Comparison of ENCODE assay signal across 8 cellular contexts in genomic region chr15:76994971-76995945, GRCh38. TPM values are rescaled to one million over a fixed set of nuclear protein-coding genes. Genes with fewer than 3 reads are reported as not detected.
A peak's percentile ranks its signal among the peaks of the same experiment; 100 is the strongest.
DNase-seq lines count a peak whose midpoint lies in the region; ATAC-seq, FAIRE-seq and TF ChIP-seq lines count a peak whose summit lies in the region.

Gene PSTPIP1, plus strand, starts transcription at chr15:76995126. Its CDS starts 448 bp downstream, at chr15:76995574.

- H3K9me2 ChIP-seq in GM23338 (ENCODE audit: insufficient read depth): no peaks in the 10 kb centered on the region

- peak; percentile 34 for FAIRE-seq in keratinocyte (lab: Jason Lieb, UNC)

- H2AFZ ChIP-seq in GM23338 (peak within 1 kb of the TSS; percentile 72), keratinocyte (ENCODE audit: control insufficient read depth, low read length) (peak within 1 kb of the TSS; percentile 90)

- H3K9me3 Mint-ChIP-seq in CD4-positive, alpha-beta memory T cell: peaks cover 0 to 2% (median 0%) of the 10 kb centered on the region in 8 donors
- H3K9me3 Mint-ChIP-seq in GM23338 (no peaks in the 10 kb centered on the region), type B pancreatic cell (no peaks in the 10 kb centered on the region)
- no peaks in the 10 kb centered on the region for H3K9me3 Mint-ChIP-seq in activated naive CD4-positive, alpha-beta T cell treated with anti-CD3 and anti-CD28 coated beads for 36 hours

- POLR2A ChIA-PET in CD4-positive, alpha-beta memory T cell (lab: Charles Lee; ENCODE audit: partially characterized antibody): interaction anchor here (0.7 to 9.4 kb wide), 28 partner anchors 8 to 684 kb away, joined by 3 to 472 read pairs (median 4); partner anchors contain the start of genes ETFA, HMG20A, RCN2 and SCAPER

- H3K4me3 Mint-ChIP-seq in CD4-positive, alpha-beta memory T cell: peak within 1 kb of the TSS; percentile 94 to 97 (median 96)
- no peak within 1 kb of the TSS for H3K4me3 Mint-ChIP-seq in GM23338
- peak within 1 kb of the TSS; percentile 84 for H3K4me3 Mint-ChIP-seq in activated naive CD4-positive, alpha-beta T cell treated with anti-CD3 and anti-CD28 coated beads for 36 hours
- H3K4me3 Mint-ChIP-seq in type B pancreatic cell: no peak within 1 kb of the TSS

- H3K27ac Mint-ChIP-seq in CD4-positive, alpha-beta memory T cell: peak within 1 kb of the TSS; percentile 92 to 97 (median 96)
- H3K27ac Mint-ChIP-seq in GM23338 (no peak within 1 kb of the TSS), type B pancreatic cell (no peak within 1 kb of the TSS)
- H3K27ac Mint-ChIP-seq in activated naive CD4-positive, alpha-beta T cell treated with anti-CD3 and anti-CD28 coated beads for 36 hours: peak within 1 kb of the TSS; percentile 98

- H3K4me2 ChIP-seq in GM23338 (no peak within 1 kb of the TSS), keratinocyte (ENCODE audit: control insufficient read depth, extremely low read depth, insufficient read depth, low read depth, low read length) (peak within 1 kb of the TSS; percentile 77)

- no peaks in the 10 kb centered on the region for H3K27me3 ChIP-seq in CD4-positive, alpha-beta memory T cell (ENCODE audit: insufficient read depth, low read length)
- H3K27me3 ChIP-seq in GM23338 (ENCODE audit: insufficient read depth) (no peaks in the 10 kb centered on the region), RWPE2 (ENCODE audit: insufficient read depth, poor library complexity, severe bottlenecking) (no peaks in the 10 kb centered on the region), keratinocyte (ENCODE audit: control insufficient read depth, extremely low read depth, insufficient read depth, low read length) (no peaks in the 10 kb centered on the region)

- H3K36me3 Mint-ChIP-seq in CD4-positive, alpha-beta memory T cell: peaks cover 4 to 27% of the 10 kb centered on the region in 2 donors
- H3K36me3 Mint-ChIP-seq in GM23338 (ENCODE audit: low read depth): no peaks in the 10 kb centered on the region
- H3K36me3 Mint-ChIP-seq in activated naive CD4-positive, alpha-beta T cell treated with anti-CD3 and anti-CD28 coated beads for 36 hours (ENCODE audit: low read depth): peaks cover 9% of the 10 kb centered on the region
- H3K36me3 Mint-ChIP-seq in type B pancreatic cell: no peaks in the 10 kb centered on the region

- ATAC-seq in GM23338 (peak; percentile 23), RWPE2 (ENCODE audit: low read depth) (peak; percentile 72), GM18870 (IDR thresholded peaks at IDR 0.05; ENCODE audit: unreplicated experiment) (no peak)

- peak within 1 kb of the TSS; percentile 65 for H3K9ac ChIP-seq in keratinocyte (ENCODE audit: control insufficient read depth, extremely low read depth, insufficient read depth, low read length)

- DNase-seq in CD4-positive, alpha-beta memory T cell: peak; percentile 65 to 76 (median 74)
- DNase-seq in GM23338 (ENCODE audit: low spot score) (no peak), RWPE2 (ENCODE audit: low spot score) (peak; percentile 76), keratinocyte (ENCODE audit: low read depth, low spot score) (peak; percentile 15), type B pancreatic cell (ENCODE audit: extremely low spot score, unreplicated experiment) (no peak)
- peak; percentile 86 for DNase-seq in activated naive CD4-positive, alpha-beta T cell treated with anti-CD3 and anti-CD28 coated beads for 36 hours
- peak; percentile 57 to 63 for DNase-seq in stimulated activated CD4-positive, alpha-beta T cell treated with anti-CD3 and anti-CD28 coated beads, Interleukin-4, amount 100 ng/mL, for 4 hours

- H3K4me1 Mint-ChIP-seq in CD4-positive, alpha-beta memory T cell: peaks cover 38 to 92% (median 52%) of the 10 kb centered on the region in 4 donors
- H3K4me1 Mint-ChIP-seq in GM23338: no peaks in the 10 kb centered on the region
- H3K4me1 Mint-ChIP-seq in activated naive CD4-positive, alpha-beta T cell treated with anti-CD3 and anti-CD28 coated beads for 36 hours (ENCODE audit: low read depth): peaks cover 58% of the 10 kb centered on the region
- peaks cover 6% of the 10 kb centered on the region for H3K4me1 Mint-ChIP-seq in type B pancreatic cell (ENCODE audit: unreplicated experiment)

- H3K4me3 ChIP-seq in CD4-positive, alpha-beta memory T cell (ENCODE audit: low read length in 2 of 2): peak within 1 kb of the TSS; percentile 94 to 96
- H3K4me3 ChIP-seq in GM23338: no peak within 1 kb of the TSS
- no peak within 1 kb of the TSS for H3K4me3 ChIP-seq in RWPE2 (ENCODE audit: severe bottlenecking)
- peak within 1 kb of the TSS; percentile 32 to 69 (median 55) for H3K4me3 ChIP-seq in keratinocyte (ENCODE audit: control insufficient read depth in 2 of 3, extremely low read depth in 1 of 3, insufficient read depth in 2 of 3, low read depth in 1 of 3, low read length in 3 of 3)

- H3K4me1 ChIP-seq in CD4-positive, alpha-beta memory T cell (ENCODE audit: insufficient read depth, low read length): peaks cover 56% of the 10 kb centered on the region
- H3K4me1 ChIP-seq in GM23338 (ENCODE audit: insufficient read depth): no peaks in the 10 kb centered on the region
- H3K4me1 ChIP-seq in RWPE2 (ENCODE audit: insufficient read depth, poor library complexity, severe bottlenecking): peaks cover 21% of the 10 kb centered on the region
- peaks cover 44% of the 10 kb centered on the region for H3K4me1 ChIP-seq in keratinocyte (ENCODE audit: control insufficient read depth, extremely low read depth, insufficient read depth, low read length)

- intact Hi-C loops in CD4-positive, alpha-beta memory T cell (cut with micrococcal nuclease): loop anchor here (1.0 to 2.0 kb wide), 5 partner anchors 8 to 76 kb away; partner anchors contain the start of genes RCN2 and TSPAN3
- intact Hi-C loops in activated naive CD4-positive, alpha-beta T cell treated with anti-CD3 and anti-CD28 coated beads for 36 hours (cut with micrococcal nuclease): loop anchor here (1.0 to 10.0 kb wide), 5 partner anchors 27 to 1540 kb away; partner anchors contain the start of genes HMG20A, PEAK1, RCN2 and SIN3A

- H3K9me3 ChIP-seq in CD4-positive, alpha-beta memory T cell (ENCODE audit: control insufficient read depth in 1 of 2, low read length in 2 of 2): no peaks in the 10 kb centered on the region
- H3K9me3 ChIP-seq in RWPE2 (ENCODE audit: severe bottlenecking) (no peaks in the 10 kb centered on the region), keratinocyte (ENCODE audit: control insufficient read depth, low read depth, low read length) (no peaks in the 10 kb centered on the region)

- peaks cover 9% of the 10 kb centered on the region for H3K36me3 ChIP-seq in CD4-positive, alpha-beta memory T cell (ENCODE audit: insufficient read depth, low read length)
- H3K36me3 ChIP-seq in GM23338 (ENCODE audit: insufficient read depth) (no peaks in the 10 kb centered on the region), RWPE2 (ENCODE audit: low read depth) (no peaks in the 10 kb centered on the region), keratinocyte (ENCODE audit: control insufficient read depth in 2 of 2, extremely low read depth in 1 of 2, insufficient read depth in 2 of 2, low read length in 2 of 2) (peaks cover 0 to 1% of the 10 kb centered on the region in 2 experiments)

- H3K9me1 ChIP-seq in keratinocyte (ENCODE audit: control insufficient read depth, extremely low read depth, insufficient read depth, low read length): no peaks in the 10 kb centered on the region

- no peaks in the 10 kb centered on the region for H3K27me3 Mint-ChIP-seq in CD4-positive, alpha-beta memory T cell
- peaks cover 5% of the 10 kb centered on the region for H3K27me3 Mint-ChIP-seq in GM23338 (ENCODE audit: insufficient read depth, low read depth, poor library complexity)
- H3K27me3 Mint-ChIP-seq in activated naive CD4-positive, alpha-beta T cell treated with anti-CD3 and anti-CD28 coated beads for 36 hours (ENCODE audit: low read depth): no peaks in the 10 kb centered on the region
- no peaks in the 10 kb centered on the region for H3K27me3 Mint-ChIP-seq in type B pancreatic cell

- TF ChIP-seq CTCF in GM23338 (conservative IDR thresholded peaks at IDR 0.05; ENCODE audit: low read depth in 2 of 2) (no peak), RWPE2 (IDR thresholded peaks at IDR 0.05; ENCODE audit: poor library complexity, severe bottlenecking) (no peak), keratinocyte (optimal IDR thresholded peaks at IDR 0.05 in 1 of 3, IDR thresholded peaks at IDR 0.05 in 1 of 3, conservative IDR thresholded peaks at IDR 0.05 in 1 of 3; ENCODE audit: extremely low read depth in 1 of 3, insufficient read depth in 2 of 3, low read length in 3 of 3) (no peak), type B pancreatic cell (conservative IDR thresholded peaks at IDR 0.05) (no peak)

- CTCF ChIA-PET in CD4-positive, alpha-beta memory T cell (lab: Charles Lee; ENCODE audit: partially characterized antibody): interaction anchor here (0.9 to 6.6 kb wide), 11 partner anchors 10 to 128 kb away, joined by 3 to 69 read pairs (median 5); partner anchors contain the start of gene RCN2
- CTCF ChIA-PET in activated naive CD4-positive, alpha-beta T cell treated with anti-CD3 and anti-CD28 coated beads for 36 hours (lab: Charles Lee): interaction anchor here (0.6 to 5.9 kb wide), 7 partner anchors 9 to 35 kb away, joined by 3 to 38 read pairs (median 12); no protein-coding TSS in a partner anchor

- H3F3A ChIP-seq in GM23338 (replicated peaks; ENCODE audit: low read depth): no peaks in the 10 kb centered on the region

- dilution Hi-C loops in keratinocyte (cut with MboI; ENCODE audit: extremely low pct_ligation_motif_present, low sequenced_read_pairs): no loop called here

- no peaks in the 10 kb centered on the region for H3K79me2 ChIP-seq in GM23338 (replicated peaks; ENCODE audit: insufficient read depth)
- H3K79me2 ChIP-seq in keratinocyte (ENCODE audit: control insufficient read depth, insufficient read depth, low read length): peaks cover 14% of the 10 kb centered on the region

- peak within 1 kb of the TSS; percentile 79 for H3K27ac ChIP-seq in CD4-positive, alpha-beta memory T cell (ENCODE audit: low read depth, low read length)
- H3K27ac ChIP-seq in GM23338 (ENCODE audit: low read depth) (no peak within 1 kb of the TSS), RWPE2 (ENCODE audit: poor library complexity, severe bottlenecking) (peak within 1 kb of the TSS; percentile 0), keratinocyte (ENCODE audit: control insufficient read depth, insufficient read depth, low read length) (peak within 1 kb of the TSS; percentile 52)

- H4K20me1 ChIP-seq in GM23338 (replicated peaks; ENCODE audit: insufficient read depth): no peaks in the 10 kb centered on the region
- no peaks in the 10 kb centered on the region for H4K20me1 ChIP-seq in keratinocyte (ENCODE audit: control insufficient read depth, extremely low read depth, insufficient read depth, low read length)

RNA-seq across cellular contexts. Expression of gene PSTPIP1, which starts in this region (rescaled TPM):
- 100 to 1,000 TPM; 225 to 233 TPM for total RNA-seq in CD4-positive, alpha-beta memory T cell
- 10 to 100 TPM; 62.4 to 63.3 TPM for polyA plus RNA-seq in CD4-positive, alpha-beta memory T cell
- total RNA-seq in GM23338 (2014; rRNA removed; shearing (Covaris generic)): 0.19 and 0.80 TPM in 2 replicates
- polyA plus RNA-seq in GM23338 (2016; fragmentation: Nextera tagmentation; extraction: Ambion mirVana) (3.7 TPM in 2 replicates), keratinocyte (9.6 to 11.2 TPM (median 10.0 TPM) in 3 replicates)
- total RNA-seq in activated naive CD4-positive, alpha-beta T cell treated with anti-CD3 and anti-CD28 coated beads for 36 hours: 100 to 1,000 TPM in 1 of 2 experiments, 10 to 100 TPM in 1; 94.2 to 102 TPM
- 2.0 TPM for polyA plus RNA-seq in keratinocyte (2011; ENCODE audit: low read depth)
- 4.7 and 9.5 TPM in 2 replicates for polyA plus RNA-seq in keratinocyte (2011; cell fraction: cytosol; rRNA removed)
- polyA plus RNA-seq in keratinocyte (2011; cell fraction: nucleus; rRNA removed): 25.7 and 27.3 TPM in 2 replicates
- polyA plus RNA-seq in keratinocyte (2012; ENCODE audit: low replicate concordance): 1.2 and 15.6 TPM in 2 replicates
- 6.3 to 22.0 TPM (median 10.0 TPM) in 3 replicates for polyA minus RNA-seq in keratinocyte
- 13.6 TPM for polyA minus RNA-seq in keratinocyte (2011; cell fraction: cytosol; rRNA and poly(A)+ RNA removed)
- 9.9 and 10.3 TPM in 2 replicates for polyA minus RNA-seq in keratinocyte (2011; cell fraction: nucleus; rRNA and poly(A)+ RNA removed)
- 0.77 TPM in 1 of 2 replicates, not detected in the other for total RNA-seq in type B pancreatic cell (ENCODE audit: low replicate concordance)

Comparison
In these comparisons a context has a peak if more than half of its experiments do, and no peak if none do; other contexts are left out.
1. RNA of gene PSTPIP1 (total RNA-seq): 225 to 233 TPM in CD4-positive, alpha-beta memory T cell and 94.2 to 102 TPM in activated naive CD4-positive, alpha-beta T cell treated with anti-CD3 and anti-CD28 coated beads for 36 hours; 0.19 to 0.80 TPM in GM23338 and 0.77 TPM in type B pancreatic cell; every median in the first group is over 10 times any median in the second.
2. DNase-seq: peak in CD4-positive, alpha-beta memory T cell (5 of 5), RWPE2 (single experiment), activated naive CD4-positive, alpha-beta T cell treated with anti-CD3 and anti-CD28 coated beads for 36 hours (single experiment), keratinocyte (single experiment) and stimulated activated CD4-positive, alpha-beta T cell treated with anti-CD3 and anti-CD28 coated beads, Interleukin-4, amount 100 ng/mL, for 4 hours (2 of 2); none in GM23338 (single experiment) and type B pancreatic cell (single experiment).
3. H3K4me3 ChIP-seq: peak in CD4-positive, alpha-beta memory T cell (2 of 2) and keratinocyte (3 of 3); none in GM23338 (single experiment) and RWPE2 (single experiment).
4. H3K27ac Mint-ChIP-seq: peak in CD4-positive, alpha-beta memory T cell (7 of 7) and activated naive CD4-positive, alpha-beta T cell treated with anti-CD3 and anti-CD28 coated beads for 36 hours (single experiment); none in GM23338 (single experiment) and type B pancreatic cell (single experiment).
5. H3K4me3 Mint-ChIP-seq: peak in CD4-positive, alpha-beta memory T cell (8 of 8) and activated naive CD4-positive, alpha-beta T cell treated with anti-CD3 and anti-CD28 coated beads for 36 hours (single experiment); none in GM23338 (single experiment) and type B pancreatic cell (single experiment).